In the genomic region with DNA sequence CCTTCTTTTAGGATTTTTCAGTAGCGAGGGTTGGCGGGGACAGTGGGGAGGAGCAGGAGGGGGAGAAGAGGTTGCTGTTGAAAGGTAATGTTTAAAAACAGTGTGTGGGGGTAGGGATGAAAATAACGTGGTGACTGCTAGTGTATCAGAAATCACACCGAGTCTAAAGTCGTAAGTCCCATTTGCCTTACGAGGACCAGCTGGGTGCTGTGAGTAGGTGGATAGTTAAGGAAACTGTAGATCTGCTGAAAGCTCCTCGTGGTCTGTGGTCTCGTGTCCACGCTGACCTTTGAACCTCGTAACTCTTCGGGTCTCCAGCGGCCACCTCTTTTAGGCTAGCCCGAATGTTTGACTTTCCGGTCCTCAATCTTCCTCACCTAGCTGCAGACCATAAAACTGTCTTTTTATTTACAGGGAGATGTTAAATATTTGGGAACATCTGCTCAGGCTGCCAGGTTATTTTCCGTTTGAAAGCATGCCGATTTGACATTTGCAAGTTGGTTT, we compare ENCODE assay signal across 8 cellular contexts. TPM values are rescaled to one million over a fixed set of nuclear protein-coding genes. Genes with fewer than 3 reads are reported as not detected.
DNase-seq lines count a peak whose midpoint lies in the region; ATAC-seq and TF ChIP-seq lines count a peak whose summit lies in the region.

No MANE protein-coding gene starts in this region.

- H3K27me3 ChIP-seq in ascending aorta (no peaks in the 10 kb centered on the region), stomach smooth muscle (ENCODE audit: control insufficient read depth in 1 of 2, insufficient read depth in 2 of 2, low read length in 2 of 2) (no peaks in the 10 kb centered on the region)

- peak; percentile 36 for ATAC-seq in HG03432 (IDR thresholded peaks at IDR 0.05; ENCODE audit: unreplicated experiment)
- no peak for ATAC-seq in GM18858 (IDR thresholded peaks at IDR 0.05; ENCODE audit: unreplicated experiment)

- H3K36me3 ChIP-seq in ascending aorta (no peaks in the 10 kb centered on the region), stomach smooth muscle (ENCODE audit: control insufficient read depth in 2 of 2, insufficient read depth in 2 of 2, low read length in 2 of 2) (no peaks in the 10 kb centered on the region)

- DNase-seq in GM13977 (ENCODE audit: low spot score) (peak; percentile 61), ascending aorta (ENCODE audit: low spot score in 2 of 2) (no peak), islet precursor cell (peak; percentile 62), erythroblast (lab: John Stamatoyannopoulos, UW) (no peak), A172 (ENCODE audit: low spot score) (no peak)

- TF ChIP-seq CTCF in GM13977 (IDR thresholded peaks at IDR 0.05; ENCODE audit: extremely low read depth, insufficient read depth, missing control alignments): no peak
- no peak for TF ChIP-seq CTCF in ascending aorta (IDR thresholded peaks at IDR 0.05)

- H3K4me1 ChIP-seq in ascending aorta (no peaks in the 10 kb centered on the region), stomach smooth muscle (ENCODE audit: control insufficient read depth, insufficient read depth, low read length) (peaks cover 11% of the 10 kb centered on the region)

- H3K9me3 ChIP-seq in ascending aorta (no peaks in the 10 kb centered on the region), stomach smooth muscle (ENCODE audit: control insufficient read depth in 2 of 2, low read length in 2 of 2) (no peaks in the 10 kb centered on the region)

- no peak for TF ChIP-seq POLR2A in erythroblast (IDR thresholded peaks at IDR 0.05; ENCODE audit: low read length)

- in situ Hi-C loops in GM13977 (cut with MboI; ENCODE audit: low pct_unique_long_range_greater_than_20kb, low sequenced_read_pairs, unreplicated experiment): no loop called here

- H3K27ac ChIP-seq in ascending aorta (peak overlapping the region; percentile 86 to 94), stomach smooth muscle (ENCODE audit: low read length) (no peak overlapping the region)

- peak overlapping the region; percentile 74 to 89 for H3K4me3 ChIP-seq in ascending aorta
- H3K4me3 ChIP-seq in stomach smooth muscle (ENCODE audit: low read length in 2 of 2): peak overlapping the region; percentile 72 to 86

- peak overlapping the region; percentile 25 to 69 for H3K9ac ChIP-seq in stomach smooth muscle (ENCODE audit: low read length in 2 of 2)

- intact Hi-C loops in ascending aorta (cut with DNase I): loop anchor here (2.0 to 5.0 kb wide), 3 partner anchors 43 to 78 kb away; no protein-coding TSS in a partner anchor

RNA-seq across cellular contexts. Expression of gene ST3GAL6, which starts 29.3 kb away (rescaled TPM):
- 2.7 TPM for total RNA-seq in ascending aorta
- total RNA-seq in A172 (2014; rRNA removed; shearing (Covaris generic)): 4.0 and 11.1 TPM in 2 replicates

Comparison
In these comparisons a context has a peak if more than half of its experiments do, and no peak if none do; other contexts are left out.
1. DNase-seq: peak in GM13977 (single experiment) and islet precursor cell (single experiment); none in ascending aorta (0 of 2), erythroblast (0 of 2) and A172 (single experiment).